In the genomic region with DNA sequence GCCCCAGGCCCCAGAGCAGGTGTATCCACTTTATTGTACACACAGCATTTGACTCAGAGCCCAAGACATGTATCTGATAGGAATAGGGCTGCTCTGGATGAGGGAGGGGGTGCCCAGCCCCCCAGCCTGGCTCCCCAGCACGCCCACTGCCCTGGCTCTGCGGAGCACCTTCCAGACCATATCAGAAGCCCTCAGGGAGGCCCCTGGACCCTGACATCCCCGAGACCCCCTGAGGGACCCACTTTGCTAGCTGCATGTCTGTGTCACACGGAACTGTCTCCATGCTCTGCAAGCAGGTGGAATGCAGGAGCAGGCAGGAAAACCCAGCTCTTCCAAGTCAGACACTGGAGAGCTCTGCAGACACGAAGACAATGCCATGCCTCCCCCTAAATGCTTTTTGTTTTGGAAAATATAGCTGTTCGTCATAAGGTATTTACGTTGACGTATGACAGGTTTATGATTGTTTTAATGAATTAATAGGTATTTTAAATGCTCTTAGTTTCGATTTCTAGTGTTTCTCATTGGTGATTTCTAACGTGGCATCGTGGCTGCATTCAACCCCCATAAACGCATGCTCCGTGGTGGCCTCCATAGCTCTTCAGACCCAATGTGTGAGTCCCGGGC, we compare ENCODE assay signal across 1 cellular context.
TF ChIP-seq lines count a peak whose summit lies in the region.

No MANE protein-coding gene starts in this region.

TF ChIP-seq in HCT116, 20 proteins besides CTCF, POLR2A, EP300 and RAD21 (continued from another document):
- TF ChIP-seq ZNF274 (IDR thresholded peaks at IDR 0.05; ENCODE audit: low read depth, low read length) (no peak), EZH2 (IDR thresholded peaks at IDR 0.05) (no peak), SRF (IDR thresholded peaks at IDR 0.05; ENCODE audit: low read depth) (no peak), ELF1 (IDR thresholded peaks at IDR 0.05; ENCODE audit: borderline replicate concordance, low read depth) (no peak), POLR2AphosphoS5 (IDR thresholded peaks at IDR 0.05; ENCODE audit: low read depth, low read length) (no peak)
